In the genomic region with DNA sequence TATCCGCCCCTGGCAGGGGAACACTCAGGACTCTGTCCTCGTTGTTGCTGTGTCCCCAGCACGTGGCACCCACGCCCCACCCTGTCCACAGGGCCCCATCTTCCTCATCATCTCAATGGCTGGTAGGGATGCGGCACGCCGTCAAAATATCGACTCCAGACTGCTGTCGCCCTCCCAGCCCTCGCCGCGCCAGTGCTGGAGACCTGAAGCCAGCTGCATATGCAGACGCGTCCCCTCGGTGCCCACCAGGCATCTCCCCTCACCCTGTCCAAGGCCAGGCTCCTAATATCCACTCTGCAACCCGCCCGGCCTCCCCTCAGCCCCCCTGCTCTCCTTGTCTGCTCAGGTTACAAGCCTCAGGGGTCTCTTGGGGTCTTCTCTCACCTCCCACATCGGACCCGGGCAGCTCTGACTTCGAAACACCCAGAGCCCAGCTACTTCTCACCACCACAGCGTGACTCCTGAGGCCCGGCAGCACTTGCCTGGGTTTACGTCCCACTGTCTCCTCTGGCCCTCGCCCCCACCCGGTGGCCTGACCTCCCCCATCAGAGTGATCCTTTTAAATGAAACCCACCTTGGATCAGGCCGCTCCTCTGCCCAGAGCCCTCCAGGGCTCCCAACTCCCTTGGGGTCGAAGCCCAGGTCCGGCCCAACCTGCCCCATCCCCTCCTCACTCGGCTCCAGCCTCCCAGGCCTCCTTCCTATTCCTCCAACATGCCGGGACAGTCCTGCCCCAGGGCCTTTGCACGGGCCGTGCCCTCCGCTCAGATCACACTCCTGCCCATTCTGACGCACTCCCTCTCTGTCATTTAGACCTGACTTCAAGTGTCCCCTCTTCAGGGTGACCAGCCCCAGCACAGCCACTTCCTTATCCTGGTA, we compare ENCODE assay signal across 21 cellular contexts. TPM values are rescaled to one million over a fixed set of nuclear protein-coding genes. Genes with fewer than 3 reads are reported as not detected.
DNase-seq lines count a peak whose midpoint lies in the region; ATAC-seq, FAIRE-seq and TF ChIP-seq lines count a peak whose summit lies in the region.
"Had no signal": no experiment of that assay in that cellular context is flagged by ENCODE, and none has a peak within 500 bp of the region (broad histone marks: within the 10 kb centered on the region; RNA-seq: fewer than 3 reads in every experiment).

No MANE protein-coding gene starts in this region.

- WGBS in esophagus muscularis mucosa: 94% methylated on average over 34 of the region's 34 CpGs

- H3K4me1 Mint-ChIP-seq in activated naive CD4-positive, alpha-beta T cell treated with anti-CD3 and anti-CD28 coated beads, Interleukin-2, amount 10 ng/mL, durations not matched to agents 7 days and 5 days: peaks cover 8% of the 10 kb centered on the region
- no peaks in the 10 kb centered on the region for H3K4me1 Mint-ChIP-seq in WTC11
- H3K4me1 Mint-ChIP-seq in stimulated activated naive CD8-positive, alpha-beta T cell treated with anti-CD3 and anti-CD28 coated beads, Interleukin-15, Interleukin-2, amounts not matched to agents 100 ng/mL and 50 ng/mL, for 24 hours (ENCODE audit: low read depth): peaks cover 10% of the 10 kb centered on the region
- H3K4me1 Mint-ChIP-seq: CD4-positive, alpha-beta memory T cell had no signal

- ATAC-seq in WTC11 (no peak), HG02885 (IDR thresholded peaks at IDR 0.05; ENCODE audit: poor library complexity, unreplicated experiment) (no peak), HG03442 (IDR thresholded peaks at IDR 0.05; ENCODE audit: unreplicated experiment) (no peak)
- ATAC-seq: activated T-cell treated with anti-CD3 and anti-CD28 coated beads, Interleukin-2, amount 50 U/mL, for 72 hours had no signal

- H3K9me3 ChIP-seq in esophagus muscularis mucosa: no peaks in the 10 kb centered on the region
- H3K9me3 ChIP-seq: adrenal gland, lower lobe of right lung, thoracic aorta had no signal

- TF ChIP-seq CTCF in WTC11 (IDR thresholded peaks at IDR 0.05) (no peak), esophagus muscularis mucosa (IDR thresholded peaks at IDR 0.05) (no peak)

- CTCF ChIA-PET in activated naive CD4-positive, alpha-beta T cell treated with anti-CD3 and anti-CD28 coated beads, Interleukin-2, amount 10 ng/mL, durations not matched to agents 7 days and 5 days (lab: Charles Lee): interaction anchor here (1.3 kb wide), 1 partner anchor 18 kb away, joined by 3 read pairs; no protein-coding TSS in a partner anchor
- CTCF ChIA-PET in WTC11 (lab: Charles Lee): interaction anchor here (0.5 kb wide), 1 partner anchor 240 kb away, joined by 3 read pairs; no protein-coding TSS in a partner anchor

- peaks cover 30 to 86% (median 80%) of the 10 kb centered on the region in 4 donors for H3K36me3 ChIP-seq in esophagus muscularis mucosa

- POLR2A ChIA-PET in WTC11 (lab: Charles Lee): interaction anchor here (0.5 kb wide), 1 partner anchor 197 kb away, joined by 3 read pairs; no protein-coding TSS in a partner anchor

- DNase-seq in activated naive CD4-positive, alpha-beta T cell treated with anti-CD3 and anti-CD28 coated beads, Interleukin-2, amount 10 ng/mL, durations not matched to agents 7 days and 5 days: no peak
- DNase-seq in activated naive CD4-positive, alpha-beta T cell treated with anti-CD3 and anti-CD28 coated beads, Interleukin-2, amount 50 U/mL, for 16 hours: no peak
- DNase-seq in WTC11 (ENCODE audit: low spot score) (no peak), esophagus muscularis mucosa (ENCODE audit: extremely low spot score) (no peak), HTR-8/SVneo (ENCODE audit: insufficient read length, low spot score) (no peak)
- DNase-seq: activated CD4-positive, alpha-beta T cell treated with anti-CD3 and anti-CD28 coated beads, Interleukin-2, amount 50 U/mL, for 4 hours; activated T-cell treated with anti-CD3 and anti-CD28 coated beads, Interleukin-2, amount 50 U/mL, for 72 hours; adrenal gland; CD4-positive, alpha-beta memory T cell; DMS153; hypothalamus; lower lobe of right lung; NCI-H1694 treated with DMSO at 0.1 percent for 48 hours; NCI-H526 treated with DMSO at 0.1 percent for 48 hours; stimulated activated CD8-positive, alpha-beta memory T cell treated with anti-CD3 and anti-CD28 coated beads, Interleukin-4, amount 100 ng/mL, for 48 hours had no signal

- peaks cover 4 to 85% (median 44%) of the 10 kb centered on the region in 4 donors for H3K4me1 ChIP-seq in esophagus muscularis mucosa
- H3K4me1 ChIP-seq: lower lobe of right lung had no signal

- H3K27me3 ChIP-seq in esophagus muscularis mucosa: no peaks in the 10 kb centered on the region
- H3K27me3 ChIP-seq: adrenal gland had no signal

- intact Hi-C loops in esophagus muscularis mucosa (cut with DNase I): no loop called here

- H3K27ac Mint-ChIP-seq in activated naive CD4-positive, alpha-beta T cell treated with anti-CD3 and anti-CD28 coated beads, Interleukin-2, amount 10 ng/mL, durations not matched to agents 7 days and 5 days: peak overlapping the region; percentile 15
- H3K27ac Mint-ChIP-seq in WTC11: no peak overlapping the region
- H3K27ac Mint-ChIP-seq in stimulated activated naive CD8-positive, alpha-beta T cell treated with anti-CD3 and anti-CD28 coated beads, Interleukin-15, Interleukin-2, amounts not matched to agents 100 ng/mL and 50 ng/mL, for 24 hours: peak overlapping the region; percentile 21
- H3K27ac Mint-ChIP-seq: activated T-cell treated with anti-CD3 and anti-CD28 coated beads, Interleukin-2, amount 50 U/mL, for 72 hours; dendritic cell treated with granulocyte-macrophage colony-stimulating factor and Interleukin-4, amounts not matched to agents 40 ng/mL and 50 ng/mL, for 4 days had no signal

- H3K27ac ChIP-seq in esophagus muscularis mucosa (replicated peaks in 1 of 4): peak overlapping the region in 3 of 4 donors; percentile 45 to 51 (median 48)
- H3K27ac ChIP-seq: adrenal gland, lower lobe of right lung, thoracic aorta had no signal

- no peak for TF ChIP-seq POLR2A in esophagus muscularis mucosa (IDR thresholded peaks at IDR 0.05; ENCODE audit: low read depth)

- no peak for TF ChIP-seq EP300 in esophagus muscularis mucosa (IDR thresholded peaks at IDR 0.05)

- no peak for FAIRE-seq in HTR-8/SVneo (lab: Jason Lieb, UNC)
- FAIRE-seq: bronchial epithelial cell had no signal

- no peaks in the 10 kb centered on the region for H3K27me3 Mint-ChIP-seq in activated naive CD4-positive, alpha-beta T cell treated with anti-CD3 and anti-CD28 coated beads, Interleukin-2, amount 10 ng/mL, durations not matched to agents 7 days and 5 days
- H3K27me3 Mint-ChIP-seq in WTC11 (ENCODE audit: low read depth): peaks cover 37% of the 10 kb centered on the region
- no peaks in the 10 kb centered on the region for H3K27me3 Mint-ChIP-seq in stimulated activated naive CD8-positive, alpha-beta T cell treated with anti-CD3 and anti-CD28 coated beads, Interleukin-15, Interleukin-2, amounts not matched to agents 100 ng/mL and 50 ng/mL, for 24 hours
- H3K27me3 Mint-ChIP-seq: CD4-positive, alpha-beta memory T cell; dendritic cell treated with granulocyte-macrophage colony-stimulating factor and Interleukin-4, amounts not matched to agents 40 ng/mL and 50 ng/mL, for 4 days had no signal

- no peak overlapping the region for H3K4me3 Mint-ChIP-seq in activated naive CD4-positive, alpha-beta T cell treated with anti-CD3 and anti-CD28 coated beads, Interleukin-2, amount 10 ng/mL, durations not matched to agents 7 days and 5 days
- no peak overlapping the region for H3K4me3 Mint-ChIP-seq in WTC11
- no peak overlapping the region for H3K4me3 Mint-ChIP-seq in stimulated activated naive CD8-positive, alpha-beta T cell treated with anti-CD3 and anti-CD28 coated beads, Interleukin-15, Interleukin-2, amounts not matched to agents 100 ng/mL and 50 ng/mL, for 24 hours
- H3K4me3 Mint-ChIP-seq: activated T-cell treated with anti-CD3 and anti-CD28 coated beads, Interleukin-2, amount 50 U/mL, for 72 hours; CD4-positive, alpha-beta memory T cell; dendritic cell treated with granulocyte-macrophage colony-stimulating factor and Interleukin-4, amounts not matched to agents 40 ng/mL and 50 ng/mL, for 4 days had no signal

- H3K9me3 Mint-ChIP-seq in activated naive CD4-positive, alpha-beta T cell treated with anti-CD3 and anti-CD28 coated beads, Interleukin-2, amount 10 ng/mL, durations not matched to agents 7 days and 5 days: no peaks in the 10 kb centered on the region
- no peaks in the 10 kb centered on the region for H3K9me3 Mint-ChIP-seq in WTC11
- no peaks in the 10 kb centered on the region for H3K9me3 Mint-ChIP-seq in stimulated activated naive CD8-positive, alpha-beta T cell treated with anti-CD3 and anti-CD28 coated beads, Interleukin-15, Interleukin-2, amounts not matched to agents 100 ng/mL and 50 ng/mL, for 24 hours
- H3K9me3 Mint-ChIP-seq: activated T-cell treated with anti-CD3 and anti-CD28 coated beads, Interleukin-2, amount 50 U/mL, for 72 hours; dendritic cell treated with granulocyte-macrophage colony-stimulating factor and Interleukin-4, amounts not matched to agents 40 ng/mL and 50 ng/mL, for 4 days had no signal

- peaks cover 2% of the 10 kb centered on the region for H3K36me3 Mint-ChIP-seq in activated naive CD4-positive, alpha-beta T cell treated with anti-CD3 and anti-CD28 coated beads, Interleukin-2, amount 10 ng/mL, durations not matched to agents 7 days and 5 days
- H3K36me3 Mint-ChIP-seq in WTC11: peaks cover 13% of the 10 kb centered on the region
- H3K36me3 Mint-ChIP-seq in stimulated activated naive CD8-positive, alpha-beta T cell treated with anti-CD3 and anti-CD28 coated beads, Interleukin-15, Interleukin-2, amounts not matched to agents 100 ng/mL and 50 ng/mL, for 24 hours (ENCODE audit: low read depth): peaks cover 13% of the 10 kb centered on the region

- no peak overlapping the region for H3K4me3 ChIP-seq in esophagus muscularis mucosa
- H3K4me3 ChIP-seq: adrenal gland, lower lobe of right lung, thoracic aorta had no signal

RNA-seq across cellular contexts. Expression of gene PLIN4, which starts 12.5 kb away (rescaled TPM):
- total RNA-seq in WTC11 (2021) (0.35 to 0.62 TPM (median 0.57 TPM) in 3 replicates), esophagus muscularis mucosa (100 to 1,000 TPM in 2 of 4 donors, 10 to 100 TPM in 2; 45.7 to 134 (median 91.1) TPM)

RNA-seq across cellular contexts. Expression of gene PLIN5, which starts 29.2 kb away (rescaled TPM):
- 3.3 to 4.2 TPM (median 3.9 TPM) in 3 replicates for total RNA-seq in WTC11 (2021)
- 10 to 100 TPM in 1 of 4 donors, 1 to 10 TPM in 3; 7.9 to 11.9 (median 9.1) TPM for total RNA-seq in esophagus muscularis mucosa
- total RNA-seq: bronchial epithelial cell had no signal

RNA-seq across cellular contexts. Expression of gene HDGFL2, which starts 33.7 kb away (rescaled TPM):
- total RNA-seq in WTC11 (2021): 111 to 116 TPM (median 115 TPM) in 3 replicates
- 10 to 100 TPM; 30.5 to 72.3 (median 45.5) TPM for total RNA-seq in esophagus muscularis mucosa

RNA-seq across cellular contexts. Expression of gene LRG1, which starts 34.0 kb away (rescaled TPM):
- 0.81 to 1.2 TPM (median 0.87 TPM) in 3 replicates for total RNA-seq in WTC11 (2021)
- 1 to 10 TPM in 2 of 4 donors, under 1 TPM in 2; 0.17 to 9.4 (median 0.79) TPM for total RNA-seq in esophagus muscularis mucosa
- total RNA-seq: CD4-positive, alpha-beta memory T cell had no signal

RNA-seq across cellular contexts. Expression of gene UBXN6, which starts 48.2 kb away (rescaled TPM):
- total RNA-seq in WTC11 (2021): 34.8 to 39.8 TPM (median 38.8 TPM) in 3 replicates
- 100 to 1,000 TPM in 2 of 4 donors, 10 to 100 TPM in 2; 65.2 to 190 (median 98.8) TPM for total RNA-seq in esophagus muscularis mucosa

Comparison
In these comparisons a context has a peak if more than half of its experiments do, and no peak if none do; other contexts are left out.
1. RNA of gene PLIN4, which starts 12.5 kb away (total RNA-seq): 45.7 to 134 TPM in esophagus muscularis mucosa; 0.35 to 0.62 TPM in WTC11; every median in the first group is over 10 times any median in the second.